Comparison of ENCODE assay signal across 27 cellular contexts in the genomic region with DNA sequence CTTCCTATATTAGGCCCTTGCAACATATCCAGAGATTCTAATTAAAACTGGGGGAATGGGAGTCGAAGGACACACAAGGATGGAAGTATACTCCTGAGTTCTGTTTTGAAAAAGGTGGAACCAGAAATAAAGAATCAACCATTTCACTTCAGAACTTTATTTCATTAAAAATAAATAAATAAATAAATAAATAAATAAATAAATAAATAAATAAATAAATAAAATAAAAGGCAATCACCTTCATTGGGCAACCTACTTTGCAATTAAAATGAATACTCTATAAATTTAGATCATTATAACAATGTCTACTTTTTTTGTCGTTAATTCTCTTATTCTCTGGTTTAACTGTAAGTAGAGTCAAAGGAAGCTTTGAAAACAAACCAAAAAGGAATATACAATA.
"Had no signal": no experiment of that assay in that cellular context is flagged by ENCODE, and none has a peak within 500 bp of the region (broad histone marks: within the 10 kb centered on the region; RNA-seq: fewer than 3 reads in every experiment).

No MANE protein-coding gene starts in this region.

- ATAC-seq: activated CD8-positive, alpha-beta T cell treated with anti-CD3 and anti-CD28 coated beads, Interleukin-2, amount 10 ng/mL, durations not matched to agents 7 days and 5 days; body of pancreas had no signal

- H3K27ac Mint-ChIP-seq: activated CD8-positive, alpha-beta T cell treated with anti-CD3 and anti-CD28 coated beads, Interleukin-2, amount 10 ng/mL, durations not matched to agents 7 days and 5 days had no signal

- H3K27ac ChIP-seq: body of pancreas, Peyer's patch, RWPE1, SJSA1, WERI-Rb-1 had no signal

- H3K4me3 Mint-ChIP-seq: activated CD8-positive, alpha-beta T cell treated with anti-CD3 and anti-CD28 coated beads, Interleukin-2, amount 10 ng/mL, durations not matched to agents 7 days and 5 days; central memory CD8-positive, alpha-beta T cell had no signal

- H3K9me3 Mint-ChIP-seq: central memory CD8-positive, alpha-beta T cell had no signal

- H3K36me3 ChIP-seq: Peyer's patch, SJSA1, WERI-Rb-1 had no signal

- H3K4me3 ChIP-seq: body of pancreas, Peyer's patch, SJSA1 had no signal

- H3K4me1 Mint-ChIP-seq: central memory CD8-positive, alpha-beta T cell had no signal

- DNase-seq: activated CD4-positive, alpha-beta T cell treated with anti-CD3 and anti-CD28 coated beads for 48 hours; activated CD4-positive, alpha-beta T cell treated with anti-CD3 and anti-CD28 coated beads, Interleukin-2, amount 50 U/mL, for 4 hours; activated CD4-positive, CD25-positive, alpha-beta regulatory T cell treated with anti-CD3 and anti-CD28 coated beads, Interleukin-2, amount 50 U/mL, for 72 hours; activated CD8-positive, alpha-beta memory T cell treated with anti-CD3 and anti-CD28 coated beads, Interleukin-2, amount 50 U/mL, for 48 hours; activated CD8-positive, alpha-beta T cell treated with anti-CD3 and anti-CD28 coated beads, Interleukin-2, amount 10 ng/mL, durations not matched to agents 7 days and 5 days; activated naive CD4-positive, alpha-beta T cell treated with anti-CD3 and anti-CD28 coated beads, Interleukin-2, amount 50 U/mL, for 16 hours; activated T-cell treated with anti-CD3 and anti-CD28 coated beads, Interleukin-2, amount 50 U/mL, for 1 hour; aorta; body of pancreas; cortex of kidney; Kasumi-1; NCI-H1048; NCI-H1417 treated with DMSO at 0.1 percent for 48 hours; NCI-H1694; NCI-H2029; NCI-H2107; NCI-H2171 treated with DMSO at 0.1 percent for 48 hours; NCI-H226; NCI-H526; NCI-H774; Peyer's patch; Right ventricle myocardium superior; T-helper 1 cell; WERI-Rb-1 had no signal

- H3K9me3 ChIP-seq: body of pancreas, Peyer's patch, SJSA1 had no signal

- H3K27me3 ChIP-seq: body of pancreas, Peyer's patch, SJSA1 had no signal

- H3K4me1 ChIP-seq: body of pancreas, Peyer's patch had no signal
